Comparison of ENCODE assay signal across 10 cellular contexts in the genomic region with DNA sequence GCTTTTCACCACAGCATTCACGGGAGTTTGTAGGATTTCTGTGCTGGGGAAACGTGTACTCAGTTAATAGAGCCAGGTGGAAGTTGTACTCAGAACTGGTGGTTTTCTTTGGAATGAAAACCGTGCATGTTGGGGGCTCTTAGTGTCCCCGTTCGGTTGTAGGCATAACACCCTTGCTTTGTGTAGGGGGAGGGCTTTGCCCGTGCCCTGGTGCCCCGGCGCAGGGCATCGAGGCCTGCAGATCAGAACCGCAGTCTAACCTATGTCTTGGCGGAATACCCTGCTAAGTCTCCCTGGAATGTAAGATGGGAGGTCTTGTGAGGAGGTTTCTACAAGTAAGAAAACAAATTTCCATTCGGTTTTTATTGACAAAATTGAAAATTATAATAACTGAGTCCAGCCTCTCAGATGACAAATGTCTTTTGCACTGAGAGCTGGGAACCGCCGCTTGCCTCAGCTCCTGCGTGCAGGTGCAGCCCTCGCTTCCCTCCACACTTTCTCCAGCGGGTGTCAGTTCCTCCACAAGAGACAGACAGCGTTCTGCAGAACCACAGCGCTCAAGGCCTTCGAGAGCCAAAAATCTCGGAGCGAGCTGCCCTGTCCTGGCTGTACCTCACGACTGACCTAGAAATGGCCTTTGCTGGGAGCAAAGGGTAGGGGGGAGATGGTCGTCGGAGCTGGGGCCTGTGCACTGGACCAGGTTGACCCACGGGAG. TPM values are rescaled to one million over a fixed set of nuclear protein-coding genes. Genes with fewer than 3 reads are reported as not detected.
DNase-seq lines count a peak whose midpoint lies in the region; ATAC-seq, FAIRE-seq and TF ChIP-seq lines count a peak whose summit lies in the region.
"Not testable (repeated sequence)": the region's sequence is repeated elsewhere in the genome, so short reads cannot be mapped to it uniquely, and the experiment has no call there.
"Had no signal": no experiment of that assay in that cellular context is flagged by ENCODE, and none has a peak within 500 bp of the region (broad histone marks: within the 10 kb centered on the region; RNA-seq: fewer than 3 reads in every experiment).

No MANE protein-coding gene starts in this region.

- TF ChIP-seq POLR2A in esophagus muscularis mucosa (IDR thresholded peaks at IDR 0.05; ENCODE audit: low read depth); HepG2 (IDR thresholded peaks at IDR 0.05; ENCODE audit: insufficient read depth in 1 of 2, low read depth in 2 of 2, low read length in 2 of 2): not testable (repeated sequence)

- not testable (repeated sequence) for H3K27me3 ChIP-seq in HUES6 (ENCODE audit: control insufficient read depth, insufficient read depth, low read length); esophagus muscularis mucosa; HepG2 (ENCODE audit: control insufficient read depth in 1 of 2, insufficient read depth in 2 of 2, low read length in 2 of 2); upper lobe of right lung

- H3K27ac Mint-ChIP-seq in WTC11, result peak overlapping the region; percentile 100
- peak overlapping the region; percentile 99 for H3K27ac Mint-ChIP-seq in progenitor cell of endocrine pancreas

- peak overlapping the region; percentile 50 for H3K9ac ChIP-seq in HUES6 (ENCODE audit: low read length)
- peak overlapping the region; percentile 75; the same call in 1 of the 2 replicates for H3K9ac ChIP-seq in HepG2 (ENCODE audit: insufficient read depth, low read depth, low read length)

- TF ChIP-seq CTCF in WTC11 (IDR thresholded peaks at IDR 0.05); astrocyte of the spinal cord (IDR thresholded peaks at IDR 0.05; ENCODE audit: low read depth, low read length); esophagus muscularis mucosa (IDR thresholded peaks at IDR 0.05); HepG2 (CRISPR knock-in tag; IDR thresholded peaks at IDR 0.05); progenitor cell of endocrine pancreas (IDR thresholded peaks at IDR 0.05; ENCODE audit: unreplicated experiment); upper lobe of right lung (IDR thresholded peaks at IDR 0.05): not testable (repeated sequence)

- intact Hi-C loops in esophagus muscularis mucosa (cut with DNase I); HepG2 (cut with micrococcal nuclease; ENCODE audit: unreplicated experiment); upper lobe of right lung (cut with DNase I): not testable (repeated sequence)

- not testable (repeated sequence) for H3K36me3 Mint-ChIP-seq in WTC11; progenitor cell of endocrine pancreas (ENCODE audit: insufficient read depth)

- H3K4me1 Mint-ChIP-seq in WTC11; progenitor cell of endocrine pancreas (ENCODE audit: low read depth): not testable (repeated sequence)

- H3K36me3 ChIP-seq in HUES6 (ENCODE audit: control insufficient read depth, insufficient read depth, low read length); esophagus muscularis mucosa; HepG2 (replicated peaks in 1 of 2; ENCODE audit: control insufficient read depth in 1 of 2, insufficient read depth in 2 of 2, low read length in 2 of 2); upper lobe of right lung: not testable (repeated sequence)

- not testable (repeated sequence) for H3K4me1 ChIP-seq in HUES6 (ENCODE audit: control insufficient read depth, insufficient read depth, low read length); esophagus muscularis mucosa; HepG2 (ENCODE audit: insufficient read depth, low read length); upper lobe of right lung

- peak overlapping the region; percentile 98 for H3K4me3 Mint-ChIP-seq in WTC11
- peak overlapping the region; percentile 88 for H3K4me3 Mint-ChIP-seq in progenitor cell of endocrine pancreas (ENCODE audit: low read depth)

- ATAC-seq in GM18498 (IDR thresholded peaks at IDR 0.05; ENCODE audit: unreplicated experiment) (peak; percentile 4), HepG2 (peak; percentile 3; the same call in 2 of the 3 replicates), upper lobe of right lung (peak; percentile 19)
- not testable (repeated sequence) for ATAC-seq in WTC11

- in situ Hi-C loops in astrocyte of the spinal cord (cut with HindIII; ENCODE audit: low sequenced_read_pairs); HepG2 (cut with HindIII; ENCODE audit: extremely low pct_ligation_motif_present, low pct_unique_long_range_greater_than_20kb): not testable (repeated sequence)

- peak overlapping the region; percentile 75 for H3K4me2 ChIP-seq in HepG2 (ENCODE audit: low read depth, low read length)

- POLR2A ChIA-PET in WTC11 (lab: Charles Lee); HepG2 (lab: Yijun Ruan, JAX): not testable (repeated sequence)

- 20% methylated on average over 2 of the region's 26 CpGs for WGBS in esophagus muscularis mucosa
- 13% methylated on average over 3 of the region's 26 CpGs for WGBS in HepG2 (ENCODE audit: low lambda C conversion rate)

- not testable (repeated sequence) for H3K9me3 Mint-ChIP-seq in WTC11; progenitor cell of endocrine pancreas (ENCODE audit: low read depth)

- H2AFZ ChIP-seq in HepG2 (ENCODE audit: low read length), result not testable (repeated sequence)

- H3K9me3 ChIP-seq in HUES6 (ENCODE audit: control insufficient read depth, insufficient read depth, low read depth, low read length); esophagus muscularis mucosa; HepG2 (ENCODE audit: low read length); upper lobe of right lung: not testable (repeated sequence)

- not testable (repeated sequence) for TF ChIP-seq EP300 in esophagus muscularis mucosa (IDR thresholded peaks at IDR 0.05); HepG2 (IDR thresholded peaks at IDR 0.05; ENCODE audit: low read depth in 2 of 2, low read length in 2 of 2); HepG2 (CRISPR knock-in tag; IDR thresholded peaks at IDR 0.05; ENCODE audit: borderline replicate concordance)

- DNase-seq in WTC11 (ENCODE audit: low spot score); astrocyte of the spinal cord (ENCODE audit: low read depth, low spot score); esophagus muscularis mucosa (ENCODE audit: extremely low spot score); HepG2 (ENCODE audit: low spot score); progenitor cell of endocrine pancreas (ENCODE audit: low spot score, unreplicated experiment); upper lobe of right lung: not testable (repeated sequence)

- BruUV-seq in HepG2 (replicated peaks; lab: Mats Ljungman, UMichigan), result not testable (repeated sequence)

- H3K79me2 ChIP-seq in HepG2 (ENCODE audit: insufficient read depth, low read length), result not testable (repeated sequence)

- peak overlapping the region; percentile 62 for H3K4me3 ChIP-seq in HUES6 (ENCODE audit: low read depth, low read length)
- H3K4me3 ChIP-seq in astrocyte of the spinal cord (ENCODE audit: low read depth, low read length), result peak overlapping the region; percentile 42
- H3K4me3 ChIP-seq in esophagus muscularis mucosa, result peak overlapping the region; percentile 47 to 67 (median 56)
- peak overlapping the region; percentile 37 to 70 (median 54); a peak in 5 of 6 replicates for H3K4me3 ChIP-seq in HepG2 (replicated peaks in 1 of 3; ENCODE audit: insufficient read depth in 1 of 3, low read depth in 2 of 3, low read length in 3 of 3)
- H3K4me3 ChIP-seq in upper lobe of right lung, result peak overlapping the region; percentile 57

- FAIRE-seq in HepG2 (lab: Jason Lieb, UNC), result not testable (repeated sequence)

- H4K20me1 ChIP-seq in HepG2 (ENCODE audit: insufficient read depth, low read length), result not testable (repeated sequence)

- not testable (repeated sequence) for H3K27ac ChIP-seq in HUES6 (ENCODE audit: low read depth, low read length); HepG2 (ENCODE audit: extremely low read length, insufficient read depth, low read length); upper lobe of right lung
- H3K27ac ChIP-seq in esophagus muscularis mucosa (replicated peaks in 1 of 4), result peak overlapping the region; percentile 78 to 85 (median 83)

- TF ChIP-seq RAD21 in HepG2 (CRISPR knock-in tag; IDR thresholded peaks at IDR 0.05), result not testable (repeated sequence)

- CTCF ChIA-PET in WTC11 (lab: Charles Lee); HepG2 (lab: Yijun Ruan, JAX; ENCODE audit: low intra/inter-chr PET ratio, low total read pairs): not testable (repeated sequence)

- not testable (repeated sequence) for H3K27me3 Mint-ChIP-seq in WTC11 (ENCODE audit: low read depth); progenitor cell of endocrine pancreas

RNA-seq across cellular contexts. Expression of a gene that starts 40.1 kb away (rescaled TPM):
- total RNA-seq in WTC11 (2021) (not detected in 3 replicates), esophagus muscularis mucosa (not detected), HepG2 (2016; rRNA removed; fragmentation: Illumina TruSeq; extraction: Trizol) (not detected in 2 replicates), progenitor cell of endocrine pancreas (not detected in 2 replicates), upper lobe of right lung (not detected)
- total RNA-seq in HepG2 (2016; cell fraction: cytosol; rRNA removed; fragmentation: Illumina TruSeq; extraction: Trizol; ENCODE audit: low read depth), result not detected in 2 replicates
- not detected in 2 replicates for total RNA-seq in HepG2 (2016; cell fraction: insoluble cytoplasmic fraction; rRNA removed; fragmentation: Illumina TruSeq; extraction: Trizol)
- not detected in 2 replicates for total RNA-seq in HepG2 (2016; cell fraction: membrane; rRNA removed; fragmentation: Illumina TruSeq; extraction: Trizol)
- total RNA-seq in HepG2 (2016; cell fraction: nucleus; rRNA removed; fragmentation: Illumina TruSeq; extraction: Trizol), result not detected in 2 replicates
- not detected in 2 replicates for polyA plus RNA-seq in HepG2 (2011; rRNA removed)
- polyA plus RNA-seq in HepG2 (2011; cell fraction: cytosol; rRNA removed), result not detected in 2 replicates
- not detected in 2 replicates for polyA plus RNA-seq in HepG2 (2011; cell fraction: nucleus; rRNA removed)
- not detected in 2 replicates for polyA plus RNA-seq in HepG2 (2012)
- polyA plus RNA-seq in HepG2 (2016; cell fraction: cytosol; fragmentation: Illumina TruSeq; extraction: Trizol; ENCODE audit: low read depth), result not detected in 2 replicates
- not detected in 2 replicates for polyA plus RNA-seq in HepG2 (2016; cell fraction: insoluble cytoplasmic fraction; fragmentation: Illumina TruSeq; extraction: Trizol; ENCODE audit: low read depth)
- polyA plus RNA-seq in HepG2 (2016; cell fraction: membrane; fragmentation: Illumina TruSeq; extraction: Trizol; ENCODE audit: low read depth), result not detected in 2 replicates
- not detected in 2 replicates for polyA plus RNA-seq in HepG2 (2016; cell fraction: nucleus; fragmentation: Illumina TruSeq; extraction: Trizol; ENCODE audit: insufficient read depth, low read depth)
- not detected in 2 replicates for polyA minus RNA-seq in HepG2 (2011; rRNA and poly(A)+ RNA removed; ENCODE audit: low replicate concordance)
- not detected in 2 replicates for polyA minus RNA-seq in HepG2 (2011; cell fraction: cytosol; rRNA and poly(A)+ RNA removed)
- not detected in 2 replicates for polyA minus RNA-seq in HepG2 (2011; cell fraction: nucleus; rRNA and poly(A)+ RNA removed)
- total RNA-seq: left ventricle myocardium superior had no signal
- polyA plus RNA-seq: small intestine had no signal

RNA-seq across cellular contexts. Expression of a gene that starts 47.9 kb away (rescaled TPM):
- total RNA-seq in WTC11 (2021) (13.1 to 16.3 TPM (median 15.2 TPM) in 3 replicates), esophagus muscularis mucosa (10 to 100 TPM; 14.1 to 27.8 (median 18.4) TPM), HepG2 (2016; rRNA removed; fragmentation: Illumina TruSeq; extraction: Trizol) (13.4 and 15.5 TPM in 2 replicates), progenitor cell of endocrine pancreas (70.1 and 74.7 TPM in 2 replicates), upper lobe of right lung (42.5 TPM)
- total RNA-seq in HepG2 (2016; cell fraction: cytosol; rRNA removed; fragmentation: Illumina TruSeq; extraction: Trizol; ENCODE audit: low read depth), result 8.0 and 9.8 TPM in 2 replicates
- total RNA-seq in HepG2 (2016; cell fraction: insoluble cytoplasmic fraction; rRNA removed; fragmentation: Illumina TruSeq; extraction: Trizol), result 12.3 and 15.5 TPM in 2 replicates
- total RNA-seq in HepG2 (2016; cell fraction: membrane; rRNA removed; fragmentation: Illumina TruSeq; extraction: Trizol), result 11.1 and 12.9 TPM in 2 replicates
- total RNA-seq in HepG2 (2016; cell fraction: nucleus; rRNA removed; fragmentation: Illumina TruSeq; extraction: Trizol), result 17.5 and 20.2 TPM in 2 replicates
- polyA plus RNA-seq in HepG2 (2011; rRNA removed), result 21.2 and 28.9 TPM in 2 replicates
- 10.1 and 11.5 TPM in 2 replicates for polyA plus RNA-seq in HepG2 (2011; cell fraction: cytosol; rRNA removed)
- 51.2 and 54.7 TPM in 2 replicates for polyA plus RNA-seq in HepG2 (2011; cell fraction: nucleus; rRNA removed)
- 11.3 and 13.7 TPM in 2 replicates for polyA plus RNA-seq in HepG2 (2012)
- polyA plus RNA-seq in HepG2 (2016; cell fraction: cytosol; fragmentation: Illumina TruSeq; extraction: Trizol; ENCODE audit: low read depth), result 1.7 and 1.8 TPM in 2 replicates
- polyA plus RNA-seq in HepG2 (2016; cell fraction: insoluble cytoplasmic fraction; fragmentation: Illumina TruSeq; extraction: Trizol; ENCODE audit: low read depth), result 9.2 and 9.9 TPM in 2 replicates
- polyA plus RNA-seq in HepG2 (2016; cell fraction: membrane; fragmentation: Illumina TruSeq; extraction: Trizol; ENCODE audit: low read depth), result 4.9 and 6.3 TPM in 2 replicates
- polyA plus RNA-seq in HepG2 (2016; cell fraction: nucleus; fragmentation: Illumina TruSeq; extraction: Trizol; ENCODE audit: insufficient read depth, low read depth), result 34.3 and 40.3 TPM in 2 replicates
- polyA minus RNA-seq in HepG2 (2011; rRNA and poly(A)+ RNA removed; ENCODE audit: low replicate concordance), result 33.3 and 76.0 TPM in 2 replicates
- 12.1 TPM in 2 replicates for polyA minus RNA-seq in HepG2 (2011; cell fraction: cytosol; rRNA and poly(A)+ RNA removed)
- polyA minus RNA-seq in HepG2 (2011; cell fraction: nucleus; rRNA and poly(A)+ RNA removed), result 29.1 and 49.4 TPM in 2 replicates
